In genomic region chr13:20116213-20116612, GRCh38 we compare ENCODE assay signal across 13 cellular contexts. TPM values are rescaled to one million over a fixed set of nuclear protein-coding genes. Genes with fewer than 3 reads are reported as not detected.
"Had no signal": no experiment of that assay in that cellular context is flagged by ENCODE, and none has a peak within 500 bp of the region (broad histone marks: within the 10 kb centered on the region; RNA-seq: fewer than 3 reads in every experiment).

No MANE protein-coding gene starts in this region.

- H3K27ac ChIP-seq: testis had no signal

- H3K36me3 Mint-ChIP-seq: naive thymus-derived CD8-positive, alpha-beta T cell had no signal

- H3K4me3 ChIP-seq: lung, testis had no signal

- H3K9me3 ChIP-seq: testis had no signal

- H3K9me3 Mint-ChIP-seq: activated naive CD4-positive, alpha-beta T cell treated with anti-CD3 and anti-CD28 coated beads, Interleukin-2, amount 50 U/mL, for 72 hours; naive thymus-derived CD8-positive, alpha-beta T cell; stimulated activated naive CD8-positive, alpha-beta T cell treated with anti-CD3 and anti-CD28 coated beads, Interleukin-15, amount 100 ng/mL, for 72 hours had no signal

- ATAC-seq: activated naive CD4-positive, alpha-beta T cell treated with anti-CD3 and anti-CD28 coated beads, Interleukin-2, amount 50 U/mL, for 72 hours; esophagus mucosa; left cardiac atrium; naive thymus-derived CD8-positive, alpha-beta T cell; stimulated activated naive CD8-positive, alpha-beta T cell treated with anti-CD3 and anti-CD28 coated beads, Interleukin-15, amount 100 ng/mL, for 72 hours had no signal

- DNase-seq: activated CD4-positive, alpha-beta T cell treated with anti-CD3 and anti-CD28 coated beads, Interleukin-2, amount 50 U/mL, for 4 hours; activated T-cell treated with anti-CD3 and anti-CD28 coated beads, Interleukin-2, amount 50 U/mL, for 1 hour; cerebellar nuclear complex; left cardiac atrium; naive thymus-derived CD8-positive, alpha-beta T cell; stimulated activated CD4-positive, alpha-beta T cell treated with anti-CD3 and anti-CD28 coated beads, Interleukin-15, amount 100 ng/mL, for 24 hours; stimulated activated CD4-positive, alpha-beta T cell treated with anti-CD3 and anti-CD28 coated beads, Interleukin-4, amount 100 ng/mL, for 24 hours; stimulated activated naive CD8-positive, alpha-beta T cell treated with anti-CD3 and anti-CD28 coated beads, Interleukin-15, amount 100 ng/mL, for 72 hours; testis had no signal

- H3K27me3 ChIP-seq: testis had no signal

- H3K4me3 Mint-ChIP-seq: stimulated activated naive CD8-positive, alpha-beta T cell treated with anti-CD3 and anti-CD28 coated beads, Interleukin-15, amount 100 ng/mL, for 72 hours had no signal

- H3K27ac Mint-ChIP-seq: activated naive CD4-positive, alpha-beta T cell treated with anti-CD3 and anti-CD28 coated beads, Interleukin-2, amount 50 U/mL, for 72 hours had no signal

RNA-seq across cellular contexts. Expression of gene GJA3, which starts 44.6 kb away (rescaled TPM):
- total RNA-seq: osteocyte had no signal
